Comparison of ENCODE assay signal across 25 cellular contexts in genomic region chrX:128616933-128617332, GRCh38.
"Had no signal": no experiment of that assay in that cellular context is flagged by ENCODE, and none has a peak within 500 bp of the region (broad histone marks: within the 10 kb centered on the region; RNA-seq: fewer than 3 reads in every experiment).

No MANE protein-coding gene starts in this region.

- H3K4me1 ChIP-seq: Peyer's patch had no signal

- H3K9me3 ChIP-seq: Peyer's patch had no signal

- H3K4me3 ChIP-seq: Peyer's patch had no signal

- H3K27me3 ChIP-seq: brain microvascular endothelial cell, Peyer's patch had no signal

- ATAC-seq: activated T-helper 17 cell treated with anti-CD3 and anti-CD28 coated beads, Interleukin-2, amount 50 U/mL, for 72 hours had no signal

- DNase-seq: activated B cell treated with CpG ODN at 0.5 μM for 24 hours; activated CD4-positive, alpha-beta memory T cell treated with anti-CD3 and anti-CD28 coated beads, Interleukin-2, amount 10 ng/mL, durations not matched to agents 7 days and 5 days; activated CD4-positive, alpha-beta T cell treated with anti-CD3 and anti-CD28 coated beads for 1 hour; activated CD4-positive, alpha-beta T cell treated with anti-CD3 and anti-CD28 coated beads, Interleukin-2, amount 10 ng/mL, durations not matched to agents 7 days and 5 days; activated gamma-delta T cell treated with Interleukin-2 at 50 U/mL for 16 hours; activated naive CD4-positive, alpha-beta T cell treated with anti-CD3 and anti-CD28 coated beads, Interleukin-2, amount 10 ng/mL, durations not matched to agents 7 days and 5 days; activated naive CD8-positive, alpha-beta T cell treated with anti-CD3 and anti-CD28 coated beads for 36 hours; activated T-cell treated with anti-CD3 and anti-CD28 coated beads for 4 hours; activated T-cell treated with anti-CD3 and anti-CD28 coated beads, Interleukin-2, amount 50 U/mL, for 48 hours; brain microvascular endothelial cell; caudate nucleus; MM.1S; NCI-H1105; NCI-H1436; NCI-H1694 treated with DMSO at 0.1 percent for 48 hours; NCI-H2029 treated with DMSO at 0.1 percent for 48 hours; NCI-H510A treated with DMSO at 0.1 percent for 48 hours; NCI-H69; NK-92 treated with Interleukin-12 subunit alpha and Interleukin-12 subunit beta, amount 100 ng/mL, for 24 hours; OCI-M1; Peyer's patch; SHP77 treated with DMSO at 0.1 percent for 48 hours; T-helper 9 cell had no signal

- H3K36me3 ChIP-seq: brain microvascular endothelial cell, Peyer's patch had no signal

- H3K27ac ChIP-seq: brain microvascular endothelial cell, KMS-11, Peyer's patch had no signal
